ENCODE assay signal across 8 cellular contexts in genomic region chr12:48001426-48002178, GRCh38. TPM values are rescaled to one million over a fixed set of nuclear protein-coding genes. Genes with fewer than 3 reads are reported as not detected.
DNase-seq lines count a peak whose midpoint lies in the region; ATAC-seq, FAIRE-seq and TF ChIP-seq lines count a peak whose summit lies in the region.

No MANE protein-coding gene starts in this region.

- H3K9me3 ChIP-seq in AG04450 (ENCODE audit: control insufficient read depth, insufficient read depth, low read length) (no peaks in the 10 kb centered on the region; the same call in 1 of the 2 replicates), esophagus (ENCODE audit: control insufficient read depth in 2 of 2, insufficient read depth in 1 of 2, low read depth in 1 of 2, low read length in 1 of 2) (no peaks in the 10 kb centered on the region)
- H3K9me3 ChIP-seq in naive thymus-derived CD4-positive, alpha-beta T cell (ENCODE audit: control insufficient read depth in 2 of 3, low read length in 3 of 3), result no peaks in the 10 kb centered on the region

- intact Hi-C loops in naive thymus-derived CD4-positive, alpha-beta T cell (cut with micrococcal nuclease), result loop anchor here (5.0 to 10.0 kb wide), 5 partner anchors 39 to 613 kb away; partner anchors contain the start of genes CCDC184 (in 1 of the 2), SENP1 (in 1 of the 2) and TMEM106C (in 1 of the 2)

- 1% methylated on average over 51 of the region's 51 CpGs for WGBS in esophagus, 2 donors

- TF ChIP-seq CTCF in AG04450 (IDR thresholded peaks at IDR 0.05; ENCODE audit: low read depth, low read length), result no peak

- no peak for TF ChIP-seq POLR2A in H54 (IDR thresholded peaks at IDR 0.05; ENCODE audit: low read depth, low read length)

- H3K27me3 Mint-ChIP-seq in naive thymus-derived CD4-positive, alpha-beta T cell, result peaks cover 74 to 96% (median 83%) of the 10 kb centered on the region in 5 donors

- H3K4me3 Mint-ChIP-seq in naive thymus-derived CD4-positive, alpha-beta T cell, result peak overlapping the region; percentile 76 to 90 (median 80)

- no peaks in the 10 kb centered on the region for H3K36me3 Mint-ChIP-seq in naive thymus-derived CD4-positive, alpha-beta T cell

- no peak for DNase-seq in AG04450 (ENCODE audit: low read depth, low spot score)
- DNase-seq in H54 (ENCODE audit: insufficient read length, low spot score), result peak; percentile 72
- DNase-seq in SK-N-DZ (ENCODE audit: low spot score), result peak; percentile 46
- peak in 3 of 9 donors; percentile 15 to 41 (median 18) for DNase-seq in naive thymus-derived CD4-positive, alpha-beta T cell
- DNase-seq in activated gamma-delta T cell treated with Interleukin-2 at 50 U/mL for 16 hours, result no peak
- DNase-seq in NCI-H2081 treated with DMSO at 0.1 percent for 48 hours (lab: John Stamatoyannopoulos, UW), result no peak

- H3K4me3 ChIP-seq in AG04450 (ENCODE audit: low read depth, low read length) (peak overlapping the region; percentile 58), esophagus (ENCODE audit: low read depth in 1 of 2, low read length in 2 of 2) (peak overlapping the region; percentile 43 to 49)
- peak overlapping the region; percentile 15 for H3K4me3 ChIP-seq in naive thymus-derived CD4-positive, alpha-beta T cell (ENCODE audit: low read length)

- ATAC-seq in naive thymus-derived CD4-positive, alpha-beta T cell, result peak; percentile 30
- ATAC-seq in GM18870 (IDR thresholded peaks at IDR 0.05; ENCODE audit: unreplicated experiment), result no peak

- no peaks in the 10 kb centered on the region for H3K9me3 Mint-ChIP-seq in naive thymus-derived CD4-positive, alpha-beta T cell

- peak overlapping the region in 2 of 9 donors; percentile 21 to 72 for H3K27ac Mint-ChIP-seq in naive thymus-derived CD4-positive, alpha-beta T cell

- H3K27ac ChIP-seq in AG04450 (ENCODE audit: low read depth, low read length), result no peak overlapping the region
- H3K27ac ChIP-seq in esophagus (ENCODE audit: low read depth in 2 of 2, low read length in 1 of 2), result peak overlapping the region in 1 of 2 donors; percentile 45
- H3K27ac ChIP-seq in naive thymus-derived CD4-positive, alpha-beta T cell (ENCODE audit: low read depth, low read length), result no peak overlapping the region

- H3K27me3 ChIP-seq in AG04450 (ENCODE audit: control insufficient read depth, insufficient read depth, low read length) (peaks cover 95% of the 10 kb centered on the region), esophagus (ENCODE audit: control insufficient read depth in 1 of 2, insufficient read depth in 2 of 2, low read length in 2 of 2) (peaks cover 9 to 23% of the 10 kb centered on the region in 2 donors)
- H3K27me3 ChIP-seq in naive thymus-derived CD4-positive, alpha-beta T cell (ENCODE audit: control insufficient read depth in 2 of 2, insufficient read depth in 2 of 2, low read length in 2 of 2), result peaks cover 25 to 44% of the 10 kb centered on the region in 2 donors

- POLR2A ChIA-PET in AG04450 (lab: Yijun Ruan, JAX), result interaction anchor here (0.5 kb wide), 1 partner anchor 181 kb away, joined by 11 read pairs; no protein-coding TSS in a partner anchor
- POLR2A ChIA-PET in naive thymus-derived CD4-positive, alpha-beta T cell (lab: Charles Lee), result interaction anchor here (1.2 kb wide), 1 partner anchor 11 kb away, joined by 3 read pairs; no protein-coding TSS in a partner anchor

- no peaks in the 10 kb centered on the region for H3K36me3 ChIP-seq in esophagus (ENCODE audit: control insufficient read depth in 2 of 2, insufficient read depth in 2 of 2, low read length in 1 of 2)
- no peaks in the 10 kb centered on the region for H3K36me3 ChIP-seq in naive thymus-derived CD4-positive, alpha-beta T cell (ENCODE audit: control insufficient read depth in 2 of 3, insufficient read depth in 3 of 3, low read length in 3 of 3)

- no peak for FAIRE-seq in H54 (lab: Jason Lieb, UNC)

- CTCF ChIA-PET in AG04450 (lab: Charles Lee), result interaction anchor here (1.4 kb wide), 1 partner anchor 11 kb away, joined by 3 read pairs; no protein-coding TSS in a partner anchor
- CTCF ChIA-PET in naive thymus-derived CD4-positive, alpha-beta T cell (lab: Charles Lee), result interaction anchor here (0.7 kb wide), 1 partner anchor 19 kb away, joined by 3 read pairs; no protein-coding TSS in a partner anchor

- peaks cover 21 to 43% (median 39%) of the 10 kb centered on the region in 7 donors for H3K4me1 Mint-ChIP-seq in naive thymus-derived CD4-positive, alpha-beta T cell

- H3K4me1 ChIP-seq in esophagus (ENCODE audit: control insufficient read depth in 2 of 2, insufficient read depth in 2 of 2, low read length in 1 of 2), result peaks cover 15 to 18% of the 10 kb centered on the region in 2 donors
- H3K4me1 ChIP-seq in naive thymus-derived CD4-positive, alpha-beta T cell (ENCODE audit: control insufficient read depth in 2 of 2, insufficient read depth in 2 of 2, low read length in 2 of 2), result peaks cover 34 to 45% of the 10 kb centered on the region in 2 donors

RNA-seq across cellular contexts. Expression of gene COL2A1, which starts 2.7 kb away (rescaled TPM):
- not detected in 2 replicates for polyA plus RNA-seq in AG04450 (2011; rRNA removed)
- polyA minus RNA-seq in AG04450 (2011; rRNA and poly(A)+ RNA removed), result not detected in 2 replicates
- polyA plus RNA-seq in SK-N-DZ (2014; cell fraction: cytosol; rRNA removed), result 6.6 and 9.9 TPM in 2 replicates
- polyA plus RNA-seq in SK-N-DZ (2014; cell fraction: nucleus; rRNA removed), result 55.9 and 74.4 TPM in 2 replicates
- under 1 TPM in 1 of 2 donors, not detected in 1; 0.01 TPM for polyA plus RNA-seq in esophagus
- total RNA-seq in naive thymus-derived CD4-positive, alpha-beta T cell, result not detected
- polyA plus RNA-seq in naive thymus-derived CD4-positive, alpha-beta T cell, result not detected

RNA-seq across cellular contexts. Expression of gene TMEM106C, which starts 38.2 kb away (rescaled TPM):
- 93.7 and 96.3 TPM in 2 replicates for polyA plus RNA-seq in AG04450 (2011; rRNA removed)
- polyA minus RNA-seq in AG04450 (2011; rRNA and poly(A)+ RNA removed), result 66.1 and 66.9 TPM in 2 replicates
- polyA plus RNA-seq in SK-N-DZ (2014; cell fraction: cytosol; rRNA removed), result 173 and 195 TPM in 2 replicates
- 225 and 276 TPM in 2 replicates for polyA plus RNA-seq in SK-N-DZ (2014; cell fraction: nucleus; rRNA removed)
- 10 to 100 TPM; 22.0 to 51.1 TPM for polyA plus RNA-seq in esophagus
- total RNA-seq in naive thymus-derived CD4-positive, alpha-beta T cell, result 100 to 1,000 TPM in 1 of 5 experiments, 10 to 100 TPM in 4; 20.7 to 120 (median 34.4) TPM
- 10 to 100 TPM; 52.6 to 57.3 TPM for polyA plus RNA-seq in naive thymus-derived CD4-positive, alpha-beta T cell

Comparison
In these comparisons a context has a peak if more than half of its experiments do, and no peak if none do; other contexts are left out.
1. DNase-seq: peak in H54 (single experiment) and SK-N-DZ (single experiment); none in AG04450 (single experiment), activated gamma-delta T cell treated with Interleukin-2 at 50 U/mL for 16 hours (single experiment) and NCI-H2081 treated with DMSO at 0.1 percent for 48 hours (single experiment).
2. Peak in every context shown above with its lines, with median percentiles within 50 percentile points of each other: H3K4me3 ChIP-seq.